26 cellular contexts compared by ENCODE assay signal in the genomic region with DNA sequence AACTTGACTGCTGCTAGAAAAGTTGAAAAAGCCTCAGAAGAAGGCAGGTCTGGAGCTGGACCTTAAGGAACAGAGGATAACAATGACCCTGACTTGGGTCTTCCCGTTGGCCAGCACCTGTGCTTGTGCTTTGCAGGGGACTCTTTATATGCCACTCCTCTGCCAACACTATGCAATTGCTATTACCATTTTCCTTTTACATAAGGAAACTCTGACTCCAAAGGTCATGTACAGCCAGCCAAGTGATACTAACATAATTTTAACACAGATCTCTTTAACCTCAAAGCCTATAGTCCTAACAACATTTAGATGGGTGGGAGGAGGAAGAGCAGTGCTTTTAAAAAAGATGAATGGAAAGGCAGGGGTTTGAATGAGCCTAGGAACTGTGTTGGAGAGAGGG.
"Had no signal": no experiment of that assay in that cellular context is flagged by ENCODE, and none has a peak within 500 bp of the region (broad histone marks: within the 10 kb centered on the region; RNA-seq: fewer than 3 reads in every experiment).

No MANE protein-coding gene starts in this region.

- H3K4me1 Mint-ChIP-seq: immature natural killer cell; stimulated activated memory B cell treated with anti-CD40 and anti-IgM and Interleukin-4, amounts not matched to agents 10 μg/mL and 1 μg/mL and 100 μg/mL, for 72 hours had no signal

- H3K27me3 ChIP-seq: ascending aorta, breast epithelium, esophagus squamous epithelium, sigmoid colon, tibial artery, vagina had no signal

- H3K36me3 ChIP-seq: ascending aorta, breast epithelium, esophagus squamous epithelium, heart right ventricle, sigmoid colon, spleen, tibial artery, vagina had no signal

- H3K9me3 ChIP-seq: ascending aorta, breast epithelium, esophagus squamous epithelium, heart right ventricle, sigmoid colon, spleen, tibial artery, vagina had no signal

- H3K27ac Mint-ChIP-seq: activated CD4-positive, alpha-beta memory T cell treated with anti-CD3 and anti-CD28 coated beads, Interleukin-2, amount 10 ng/mL, durations not matched to agents 7 days and 5 days; activated naive CD4-positive, alpha-beta T cell treated with anti-CD3 and anti-CD28 coated beads for 36 hours; activated T-cell treated with anti-CD3 and anti-CD28 coated beads, Interleukin-2, amount 50 U/mL, for 24 hours; activated T-helper 2 cell treated with anti-CD3 and anti-CD28 coated beads, Interferon-gamma antibody, Interleukin-2, Interleukin-4, amounts not matched to agents 10 μg/mL and 5 μg/mL and 100 μg/mL, durations not matched to agents 14 hours and 24 hours and 36 hours; effector memory CD8-positive, alpha-beta T cell; immature natural killer cell; stimulated activated memory B cell treated with anti-CD40 and anti-IgM and Interleukin-4, amounts not matched to agents 10 μg/mL and 1 μg/mL and 100 μg/mL, for 72 hours; T-helper 2 cell treated with Interferon-gamma antibody and Interleukin-4, amounts not matched to agents 5 μg/mL and 100 μg/mL, for 36 hours; WTC11 had no signal

- H3K36me3 Mint-ChIP-seq: stimulated activated memory B cell treated with anti-CD40 and anti-IgM and Interleukin-4, amounts not matched to agents 10 μg/mL and 1 μg/mL and 100 μg/mL, for 72 hours; WTC11 had no signal

- H3K27me3 Mint-ChIP-seq: activated CD4-positive, alpha-beta memory T cell treated with anti-CD3 and anti-CD28 coated beads, Interleukin-2, amount 10 ng/mL, durations not matched to agents 7 days and 5 days; activated T-cell treated with anti-CD3 and anti-CD28 coated beads, Interleukin-2, amount 50 U/mL, for 24 hours had no signal

- H3K4me1 ChIP-seq: ascending aorta had no signal

- H3K4me3 ChIP-seq: ascending aorta, breast epithelium, esophagus squamous epithelium, heart right ventricle, sigmoid colon, spleen, tibial artery, vagina had no signal

- DNase-seq: activated CD4-positive, alpha-beta memory T cell treated with anti-CD3 and anti-CD28 coated beads, Interleukin-2, amount 10 ng/mL, durations not matched to agents 7 days and 5 days; activated CD4-positive, alpha-beta T cell treated with anti-CD3 and anti-CD28 coated beads for 48 hours; activated naive CD4-positive, alpha-beta T cell treated with anti-CD3 and anti-CD28 coated beads for 36 hours; activated T-cell treated with anti-CD3 and anti-CD28 coated beads, Interleukin-2, amount 50 U/mL, for 24 hours; cerebellar nuclear complex; dermis blood vessel endothelial cell; effector memory CD8-positive, alpha-beta T cell; esophagus squamous epithelium; heart right ventricle; immature natural killer cell; kidney glomerular epithelial cell; mesenchymal stem cell; sigmoid colon; spleen; stimulated activated CD4-positive, alpha-beta T cell treated with anti-CD3 and anti-CD28 coated beads, Interleukin-4, amount 100 ng/mL, for 4 hours; substantia nigra; SW 1271; tibial artery had no signal

- H3K9me3 Mint-ChIP-seq: activated CD4-positive, alpha-beta memory T cell treated with anti-CD3 and anti-CD28 coated beads, Interleukin-2, amount 10 ng/mL, durations not matched to agents 7 days and 5 days; activated naive CD4-positive, alpha-beta T cell treated with anti-CD3 and anti-CD28 coated beads for 36 hours; activated T-cell treated with anti-CD3 and anti-CD28 coated beads, Interleukin-2, amount 50 U/mL, for 24 hours; activated T-helper 2 cell treated with anti-CD3 and anti-CD28 coated beads, Interferon-gamma antibody, Interleukin-2, Interleukin-4, amounts not matched to agents 10 μg/mL and 5 μg/mL and 100 μg/mL, durations not matched to agents 14 hours and 24 hours and 36 hours; effector memory CD8-positive, alpha-beta T cell; immature natural killer cell; nephron; stimulated activated memory B cell treated with anti-CD40 and anti-IgM and Interleukin-4, amounts not matched to agents 10 μg/mL and 1 μg/mL and 100 μg/mL, for 72 hours; T-helper 2 cell treated with Interferon-gamma antibody and Interleukin-4, amounts not matched to agents 5 μg/mL and 100 μg/mL, for 36 hours; WTC11 had no signal

- H3K4me3 Mint-ChIP-seq: activated CD4-positive, alpha-beta memory T cell treated with anti-CD3 and anti-CD28 coated beads, Interleukin-2, amount 10 ng/mL, durations not matched to agents 7 days and 5 days; activated naive CD4-positive, alpha-beta T cell treated with anti-CD3 and anti-CD28 coated beads for 36 hours; activated T-cell treated with anti-CD3 and anti-CD28 coated beads, Interleukin-2, amount 50 U/mL, for 24 hours; effector memory CD8-positive, alpha-beta T cell; immature natural killer cell; nephron; stimulated activated memory B cell treated with anti-CD40 and anti-IgM and Interleukin-4, amounts not matched to agents 10 μg/mL and 1 μg/mL and 100 μg/mL, for 72 hours; T-helper 2 cell treated with Interferon-gamma antibody and Interleukin-4, amounts not matched to agents 5 μg/mL and 100 μg/mL, for 36 hours; WTC11 had no signal

- H3K27ac ChIP-seq: ascending aorta, esophagus squamous epithelium, sigmoid colon, spleen, tibial artery, vagina had no signal

- ATAC-seq: effector memory CD8-positive, alpha-beta T cell; stimulated activated memory B cell treated with anti-CD40 and anti-IgM and Interleukin-4, amounts not matched to agents 10 μg/mL and 1 μg/mL and 100 μg/mL, for 72 hours; WTC11 had no signal
